Comparison of ENCODE assay signal across 8 cellular contexts in the genomic region with DNA sequence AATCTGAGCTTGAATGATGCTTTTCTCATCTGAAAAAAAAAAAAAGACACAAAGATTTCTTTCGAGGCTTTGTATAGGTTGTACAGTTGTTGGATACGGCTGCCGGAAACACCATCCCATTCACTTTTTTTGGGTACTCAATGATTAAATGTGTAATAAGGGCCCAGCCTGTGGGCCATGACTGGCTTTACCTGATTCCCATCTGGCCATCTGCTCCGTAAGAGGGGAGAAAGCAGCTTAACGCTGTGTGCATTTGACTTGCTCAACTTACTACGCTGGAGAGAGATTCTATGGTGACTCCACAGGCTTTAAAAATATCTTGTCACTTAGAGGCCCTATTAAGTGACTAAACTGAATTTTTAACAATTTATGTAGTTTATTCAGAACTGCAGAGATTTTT. TPM values are rescaled to one million over a fixed set of nuclear protein-coding genes. Genes with fewer than 3 reads are reported as not detected.
DNase-seq lines count a peak whose midpoint lies in the region; ATAC-seq, FAIRE-seq and TF ChIP-seq lines count a peak whose summit lies in the region.

No MANE protein-coding gene starts in this region.

- no peaks in the 10 kb centered on the region for H3K27me3 Mint-ChIP-seq in activated T-cell treated with anti-CD3 and anti-CD28 coated beads, Interleukin-2, amount 50 U/mL, for 4 hours (ENCODE audit: low read depth)
- no peaks in the 10 kb centered on the region for H3K27me3 Mint-ChIP-seq in activated naive CD8-positive, alpha-beta T cell treated with anti-CD3 and anti-CD28 coated beads, Interleukin-2, amount 50 U/mL, for 24 hours

- 81% methylated on average over 6 of the region's 6 CpGs for WGBS in HepG2 (ENCODE audit: low lambda C conversion rate)
- 49 to 59% methylated on average over 6 of the region's 6 CpGs for WGBS in thyroid gland, 2 donors

- H3K36me3 ChIP-seq in HepG2 (replicated peaks in 1 of 2; ENCODE audit: control insufficient read depth in 1 of 2, insufficient read depth in 2 of 2, low read length in 2 of 2) (no peaks in the 10 kb centered on the region), thyroid gland (no peaks in the 10 kb centered on the region)

- no peak overlapping the region for H3K27ac ChIP-seq in HepG2 (ENCODE audit: extremely low read length, insufficient read depth, low read length)
- peak overlapping the region in 1 of 3 donors; percentile 83 for H3K27ac ChIP-seq in thyroid gland

- TF ChIP-seq POLR2A in HepG2 (IDR thresholded peaks at IDR 0.05; ENCODE audit: insufficient read depth in 1 of 2, low read depth in 2 of 2, low read length in 2 of 2) (no peak), thyroid gland (IDR thresholded peaks at IDR 0.05) (no peak)

- no peak for FAIRE-seq in HepG2 (lab: Jason Lieb, UNC)

- no peaks in the 10 kb centered on the region for H4K20me1 ChIP-seq in HepG2 (ENCODE audit: insufficient read depth, low read length)

- peaks cover 5% of the 10 kb centered on the region; the same call in 1 of the 2 replicates for H3K4me1 ChIP-seq in HepG2 (ENCODE audit: insufficient read depth, low read length)
- H3K4me1 ChIP-seq in thyroid gland = peaks cover 6 to 8% of the 10 kb centered on the region in 2 donors

- no peak for ATAC-seq in activated T-cell treated with anti-CD3 and anti-CD28 coated beads, Interleukin-2, amount 50 U/mL, for 4 hours
- ATAC-seq in activated naive CD8-positive, alpha-beta T cell treated with anti-CD3 and anti-CD28 coated beads, Interleukin-2, amount 50 U/mL, for 24 hours = no peak
- ATAC-seq in HepG2 = no peak
- ATAC-seq in GM18867 (IDR thresholded peaks at IDR 0.05; ENCODE audit: unreplicated experiment) = no peak

- H3K27ac Mint-ChIP-seq in activated naive CD8-positive, alpha-beta T cell treated with anti-CD3 and anti-CD28 coated beads, Interleukin-2, amount 50 U/mL, for 24 hours = peak overlapping the region; percentile 74

- H3K4me2 ChIP-seq in HepG2 (ENCODE audit: low read depth, low read length) = peak overlapping the region; percentile 47

- CTCF ChIA-PET in HepG2 (lab: Yijun Ruan, JAX; ENCODE audit: low intra/inter-chr PET ratio, low total read pairs) = no interaction called here

- peaks cover 20% of the 10 kb centered on the region for H3K36me3 Mint-ChIP-seq in activated T-cell treated with anti-CD3 and anti-CD28 coated beads, Interleukin-2, amount 50 U/mL, for 4 hours (ENCODE audit: insufficient read depth)
- H3K36me3 Mint-ChIP-seq in activated naive CD8-positive, alpha-beta T cell treated with anti-CD3 and anti-CD28 coated beads, Interleukin-2, amount 50 U/mL, for 24 hours (ENCODE audit: low read depth) = peaks cover 14% of the 10 kb centered on the region

- H3K4me3 ChIP-seq in HepG2 (replicated peaks in 1 of 3; ENCODE audit: insufficient read depth in 1 of 3, low read depth in 2 of 3, low read length in 3 of 3) (peak overlapping the region; percentile 59 to 76 (median 62); a peak in 5 of 6 replicates), thyroid gland (replicated peaks in 1 of 3) (peak overlapping the region; percentile 74 to 94 (median 75))

- no peaks in the 10 kb centered on the region for H3K79me2 ChIP-seq in HepG2 (ENCODE audit: insufficient read depth, low read length)

- no peaks in the 10 kb centered on the region for H3K27me3 ChIP-seq in HepG2 (ENCODE audit: control insufficient read depth in 1 of 2, insufficient read depth in 2 of 2, low read length in 2 of 2)
- H3K27me3 ChIP-seq in thyroid gland = no peaks in the 10 kb centered on the region

- H3K9me3 Mint-ChIP-seq in activated T-cell treated with anti-CD3 and anti-CD28 coated beads, Interleukin-2, amount 50 U/mL, for 4 hours = peaks cover 3% of the 10 kb centered on the region
- H3K9me3 Mint-ChIP-seq in activated naive CD8-positive, alpha-beta T cell treated with anti-CD3 and anti-CD28 coated beads, Interleukin-2, amount 50 U/mL, for 24 hours = no peaks in the 10 kb centered on the region

- H3K4me3 Mint-ChIP-seq in activated T-cell treated with anti-CD3 and anti-CD28 coated beads, Interleukin-2, amount 50 U/mL, for 4 hours = peak overlapping the region; percentile 84
- peak overlapping the region; percentile 82 for H3K4me3 Mint-ChIP-seq in activated naive CD8-positive, alpha-beta T cell treated with anti-CD3 and anti-CD28 coated beads, Interleukin-2, amount 50 U/mL, for 24 hours

- no peak overlapping the region for H2AFZ ChIP-seq in HepG2 (ENCODE audit: low read length)

- peaks cover 44% of the 10 kb centered on the region for H3K9me3 ChIP-seq in HepG2 (ENCODE audit: low read length)
- no peaks in the 10 kb centered on the region for H3K9me3 ChIP-seq in thyroid gland

- POLR2A ChIA-PET in HepG2 (lab: Yijun Ruan, JAX) = no interaction called here

- in situ Hi-C loops in HepG2 (cut with HindIII; ENCODE audit: extremely low pct_ligation_motif_present, low pct_unique_long_range_greater_than_20kb) = no loop called here

- no peak for TF ChIP-seq RAD21 in HepG2 (CRISPR knock-in tag; IDR thresholded peaks at IDR 0.05)

- peaks cover 26% of the 10 kb centered on the region for H3K4me1 Mint-ChIP-seq in activated T-cell treated with anti-CD3 and anti-CD28 coated beads, Interleukin-2, amount 50 U/mL, for 4 hours (ENCODE audit: low read depth)
- peaks cover 16% of the 10 kb centered on the region for H3K4me1 Mint-ChIP-seq in activated naive CD8-positive, alpha-beta T cell treated with anti-CD3 and anti-CD28 coated beads, Interleukin-2, amount 50 U/mL, for 24 hours

- TF ChIP-seq CTCF in HepG2 (CRISPR knock-in tag; IDR thresholded peaks at IDR 0.05) (no peak), thyroid gland (IDR thresholded peaks at IDR 0.05) (no peak)

- intact Hi-C loops in HepG2 (cut with micrococcal nuclease; ENCODE audit: unreplicated experiment) = no loop called here
- intact Hi-C loops in thyroid gland (cut with DNase I) = no loop called here

- no peak for DNase-seq in activated T-cell treated with anti-CD3 and anti-CD28 coated beads, Interleukin-2, amount 50 U/mL, for 4 hours
- DNase-seq in activated T-cell treated with anti-CD3 and anti-CD28 coated beads, Interleukin-2, amount 50 U/mL, for 48 hours = no peak
- no peak for DNase-seq in activated naive CD8-positive, alpha-beta T cell treated with anti-CD3 and anti-CD28 coated beads, Interleukin-2, amount 50 U/mL, for 24 hours
- no peak for DNase-seq in HepG2 (ENCODE audit: low spot score)
- DNase-seq in thyroid gland = no peak
- no peak for DNase-seq in SIG-M5 treated with dmso at 0.1 percent for 504 hours (lab: John Stamatoyannopoulos, UW; ENCODE audit: unreplicated experiment)
- no peak for DNase-seq in retina

- no peak for TF ChIP-seq EP300 in HepG2 (IDR thresholded peaks at IDR 0.05; ENCODE audit: low read depth in 2 of 2, low read length in 2 of 2)
- no peak for TF ChIP-seq EP300 in HepG2 (CRISPR knock-in tag; IDR thresholded peaks at IDR 0.05; ENCODE audit: borderline replicate concordance)

- H3K9ac ChIP-seq in HepG2 (ENCODE audit: insufficient read depth, low read depth, low read length) = peak overlapping the region; percentile 79

- BruUV-seq in HepG2 (replicated peaks; lab: Mats Ljungman, UMichigan) = TSS peak; percentile 64

RNA-seq across cellular contexts. Expression of a gene that starts 0.7 kb away (rescaled TPM):
- total RNA-seq in activated T-cell treated with anti-CD3 and anti-CD28 coated beads, Interleukin-2, amount 50 U/mL, for 4 hours = 10 to 100 TPM; 28.7 to 30.7 (median 29.0) TPM
- total RNA-seq in HepG2 (2016; rRNA removed; fragmentation: Illumina TruSeq; extraction: Trizol) = 7.9 and 9.5 TPM in 2 replicates
- total RNA-seq in HepG2 (2016; cell fraction: cytosol; rRNA removed; fragmentation: Illumina TruSeq; extraction: Trizol; ENCODE audit: low read depth) = 1.0 and 1.3 TPM in 2 replicates
- 7.8 and 8.5 TPM in 2 replicates for total RNA-seq in HepG2 (2016; cell fraction: insoluble cytoplasmic fraction; rRNA removed; fragmentation: Illumina TruSeq; extraction: Trizol)
- 4.8 and 7.5 TPM in 2 replicates for total RNA-seq in HepG2 (2016; cell fraction: membrane; rRNA removed; fragmentation: Illumina TruSeq; extraction: Trizol)
- total RNA-seq in HepG2 (2016; cell fraction: nucleus; rRNA removed; fragmentation: Illumina TruSeq; extraction: Trizol) = 13.5 and 14.2 TPM in 2 replicates
- polyA plus RNA-seq in HepG2 (2011; rRNA removed) = 10.8 and 13.0 TPM in 2 replicates
- polyA plus RNA-seq in HepG2 (2011; cell fraction: cytosol; rRNA removed) = 3.4 and 5.0 TPM in 2 replicates
- 34.6 and 41.1 TPM in 2 replicates for polyA plus RNA-seq in HepG2 (2011; cell fraction: nucleus; rRNA removed)
- 7.0 and 7.2 TPM in 2 replicates for polyA plus RNA-seq in HepG2 (2012)
- polyA plus RNA-seq in HepG2 (2016; cell fraction: cytosol; fragmentation: Illumina TruSeq; extraction: Trizol; ENCODE audit: low read depth) = 0.59 TPM in 2 replicates
- polyA plus RNA-seq in HepG2 (2016; cell fraction: insoluble cytoplasmic fraction; fragmentation: Illumina TruSeq; extraction: Trizol; ENCODE audit: low read depth) = 4.1 and 6.3 TPM in 2 replicates
- 1.9 and 2.3 TPM in 2 replicates for polyA plus RNA-seq in HepG2 (2016; cell fraction: membrane; fragmentation: Illumina TruSeq; extraction: Trizol; ENCODE audit: low read depth)
- polyA plus RNA-seq in HepG2 (2016; cell fraction: nucleus; fragmentation: Illumina TruSeq; extraction: Trizol; ENCODE audit: insufficient read depth, low read depth) = 21.3 and 25.8 TPM in 2 replicates
- 17.5 and 18.8 TPM in 2 replicates for polyA minus RNA-seq in HepG2 (2011; rRNA and poly(A)+ RNA removed; ENCODE audit: low replicate concordance)
- polyA minus RNA-seq in HepG2 (2011; cell fraction: cytosol; rRNA and poly(A)+ RNA removed) = 5.1 and 8.2 TPM in 2 replicates
- 25.2 and 35.7 TPM in 2 replicates for polyA minus RNA-seq in HepG2 (2011; cell fraction: nucleus; rRNA and poly(A)+ RNA removed)
- 10 to 100 TPM; 25.5 to 48.6 (median 36.3) TPM for total RNA-seq in thyroid gland

RNA-seq across cellular contexts. Expression of a gene that starts 0.8 kb away (rescaled TPM):
- not detected for total RNA-seq in activated T-cell treated with anti-CD3 and anti-CD28 coated beads, Interleukin-2, amount 50 U/mL, for 4 hours
- total RNA-seq in HepG2 (2016; rRNA removed; fragmentation: Illumina TruSeq; extraction: Trizol) (not detected in 2 replicates), thyroid gland (not detected)
- total RNA-seq in HepG2 (2016; cell fraction: cytosol; rRNA removed; fragmentation: Illumina TruSeq; extraction: Trizol; ENCODE audit: low read depth) = not detected in 2 replicates
- not detected in 2 replicates for total RNA-seq in HepG2 (2016; cell fraction: insoluble cytoplasmic fraction; rRNA removed; fragmentation: Illumina TruSeq; extraction: Trizol)
- total RNA-seq in HepG2 (2016; cell fraction: membrane; rRNA removed; fragmentation: Illumina TruSeq; extraction: Trizol) = not detected in 2 replicates
- total RNA-seq in HepG2 (2016; cell fraction: nucleus; rRNA removed; fragmentation: Illumina TruSeq; extraction: Trizol) = not detected in 2 replicates
- polyA plus RNA-seq in HepG2 (2011; rRNA removed) = not detected in 2 replicates
- polyA plus RNA-seq in HepG2 (2011; cell fraction: cytosol; rRNA removed) = not detected in 2 replicates
- polyA plus RNA-seq in HepG2 (2011; cell fraction: nucleus; rRNA removed) = not detected in 2 replicates
- not detected in 2 replicates for polyA plus RNA-seq in HepG2 (2012)
- not detected in 2 replicates for polyA plus RNA-seq in HepG2 (2016; cell fraction: cytosol; fragmentation: Illumina TruSeq; extraction: Trizol; ENCODE audit: low read depth)
- not detected in 2 replicates for polyA plus RNA-seq in HepG2 (2016; cell fraction: insoluble cytoplasmic fraction; fragmentation: Illumina TruSeq; extraction: Trizol; ENCODE audit: low read depth)
- polyA plus RNA-seq in HepG2 (2016; cell fraction: membrane; fragmentation: Illumina TruSeq; extraction: Trizol; ENCODE audit: low read depth) = not detected in 2 replicates
- polyA plus RNA-seq in HepG2 (2016; cell fraction: nucleus; fragmentation: Illumina TruSeq; extraction: Trizol; ENCODE audit: insufficient read depth, low read depth) = not detected in 2 replicates
- not detected in 2 replicates for polyA minus RNA-seq in HepG2 (2011; rRNA and poly(A)+ RNA removed; ENCODE audit: low replicate concordance)
- not detected in 2 replicates for polyA minus RNA-seq in HepG2 (2011; cell fraction: cytosol; rRNA and poly(A)+ RNA removed)
- not detected in 2 replicates for polyA minus RNA-seq in HepG2 (2011; cell fraction: nucleus; rRNA and poly(A)+ RNA removed)
